In the genomic region with DNA sequence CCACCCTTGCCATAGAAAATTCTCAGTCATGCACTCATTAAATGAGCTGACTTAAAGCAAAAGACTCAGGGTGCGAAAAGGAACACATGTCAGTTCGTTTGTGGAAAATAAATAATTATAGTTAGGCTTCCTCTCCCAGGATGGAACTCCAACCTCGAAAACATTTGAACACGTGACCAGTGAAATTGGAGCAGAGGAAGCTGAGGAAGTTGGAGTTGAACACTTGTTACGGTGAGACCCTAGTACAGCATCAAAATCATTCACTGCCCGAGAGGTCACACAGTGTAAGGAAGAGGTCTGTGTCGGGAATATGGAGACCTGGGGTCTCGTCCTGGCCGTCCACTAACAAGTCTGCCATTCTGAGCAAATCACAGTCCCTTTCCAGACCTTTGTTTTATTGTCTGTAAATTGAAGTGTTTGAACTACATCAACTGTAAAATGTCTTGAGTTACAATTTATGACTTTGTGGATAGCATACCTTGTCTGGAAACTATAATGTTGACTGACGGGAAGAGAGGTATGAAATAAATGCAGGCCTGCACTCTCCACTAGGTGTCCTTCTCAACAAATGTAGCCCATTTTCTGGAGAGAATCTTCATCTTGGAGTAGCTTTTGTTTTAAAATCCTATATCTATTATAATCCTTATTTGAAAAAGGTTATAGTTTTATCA, we compare ENCODE assay signal across 10 cellular contexts. TPM values are rescaled to one million over a fixed set of nuclear protein-coding genes. Genes with fewer than 3 reads are reported as not detected.
A peak's percentile ranks its signal among the peaks of the same experiment; 100 is the strongest.
DNase-seq lines count a peak whose midpoint lies in the region; ATAC-seq and TF ChIP-seq lines count a peak whose summit lies in the region.
"Had no signal": no experiment of that assay in that cellular context is flagged by ENCODE, and none has a peak within 500 bp of the region (broad histone marks: within the 10 kb centered on the region; RNA-seq: fewer than 3 reads in every experiment).

No MANE protein-coding gene starts in this region.

- peaks cover 0 to 54% (median 9%) of the 10 kb centered on the region in 9 donors for H3K4me1 ChIP-seq in heart right ventricle
- no peaks in the 10 kb centered on the region for H3K4me1 ChIP-seq in OCI-LY3 (ENCODE audit: low read length)

- no peak overlapping the region for H3K4me2 ChIP-seq in OCI-LY3 (ENCODE audit: low read length)

- H3K4me3 Mint-ChIP-seq in natural killer cell = no peak overlapping the region

- peaks cover 15% of the 10 kb centered on the region for H3K79me2 ChIP-seq in OCI-LY3 (ENCODE audit: low read length)

- H3K4me3 ChIP-seq in heart right ventricle (no peak overlapping the region), OCI-LY3 (ENCODE audit: low read length) (no peak overlapping the region)

- no peak overlapping the region for H3K9ac ChIP-seq in OCI-LY3 (ENCODE audit: low read length)

- H4K20me1 ChIP-seq in OCI-LY3 (ENCODE audit: insufficient read depth, low read length) = peaks cover 3% of the 10 kb centered on the region; the same call in 1 of the 2 replicates

- H3K36me3 ChIP-seq in heart right ventricle (peaks cover 0 to 92% (median 69%) of the 10 kb centered on the region in 9 donors), OCI-LY3 (replicated peaks; ENCODE audit: low read depth, low read length) (peaks cover 75% of the 10 kb centered on the region)

- TF ChIP-seq CTCF in heart right ventricle (IDR thresholded peaks at IDR 0.05) (peak in 6 of 9 donors; percentile 16 to 40 (median 25)), OCI-LY3 (IDR thresholded peaks at IDR 0.05; ENCODE audit: low read depth, low read length) (peak; percentile 40), natural killer cell (IDR thresholded peaks at IDR 0.05) (no peak)

- DNase-seq in heart right ventricle = no peak
- no peak for DNase-seq in Right ventricle myocardium superior
- DNase-seq in fibroblast of peridontal ligament (ENCODE audit: extremely low read depth) = peak; percentile 16
- DNase-seq in natural killer cell = no peak
- DNase-seq: DMS153, NCI-H1417 had no signal

- H3K27me3 ChIP-seq in heart right ventricle = no peaks in the 10 kb centered on the region
- H3K27me3 ChIP-seq in OCI-LY3 (ENCODE audit: low read depth, low read length) = no peaks in the 10 kb centered on the region

- no peak overlapping the region for H3K27ac Mint-ChIP-seq in natural killer cell

- no peaks in the 10 kb centered on the region for H3K9me3 ChIP-seq in heart right ventricle
- no peaks in the 10 kb centered on the region for H3K9me3 ChIP-seq in OCI-LY3 (ENCODE audit: insufficient read depth, low read length)

- no peaks in the 10 kb centered on the region for H3K9me3 Mint-ChIP-seq in natural killer cell

- H2AFZ ChIP-seq in OCI-LY3 (ENCODE audit: low read depth, low read length) = no peak overlapping the region

- H3K27ac ChIP-seq in heart right ventricle (no peak overlapping the region), OCI-LY3 (ENCODE audit: low read length) (no peak overlapping the region)

- 82 to 83% methylated on average over 10 of the region's 10 CpGs for WGBS in heart right ventricle, 2 donors

- H3K27me3 Mint-ChIP-seq in natural killer cell (ENCODE audit: low read depth in 2 of 2) = no peaks in the 10 kb centered on the region

- ATAC-seq in heart right ventricle (no peak), Right ventricle myocardium superior (ENCODE audit: poor library complexity) (no peak), HG02981 (IDR thresholded peaks at IDR 0.05; ENCODE audit: unreplicated experiment) (no peak), GM21360 (IDR thresholded peaks at IDR 0.05; ENCODE audit: unreplicated experiment) (no peak), natural killer cell (no peak), GM18870 (IDR thresholded peaks at IDR 0.05; ENCODE audit: unreplicated experiment) (no peak)

- H3K4me1 Mint-ChIP-seq in natural killer cell = peaks cover 0 to 5% of the 10 kb centered on the region in 2 donors

- intact Hi-C loops in heart right ventricle (cut with DNase I) = loop anchor here in 1 of 10 donors (10.0 kb wide), 1 partner anchor 131 kb away; no protein-coding TSS in a partner anchor
- intact Hi-C loops in Right ventricle myocardium superior (cut with DNase I) = no loop called here
- intact Hi-C loops in natural killer cell (cut with micrococcal nuclease) = no loop called here

- H3K36me3 Mint-ChIP-seq in natural killer cell = peaks cover 8% of the 10 kb centered on the region

RNA-seq across cellular contexts. Expression of gene PSMD7, which starts 7.7 kb away (rescaled TPM):
- total RNA-seq in heart right ventricle (100 to 1,000 TPM; 120 to 172 (median 136) TPM), Right ventricle myocardium superior (137 TPM), natural killer cell (10 to 100 TPM; 81.0 to 89.2 (median 81.7) TPM)
- 100 to 1,000 TPM in 1 of 2 donors, 10 to 100 TPM in 1; 91.9 to 127 TPM for polyA plus RNA-seq in heart right ventricle
